1 cellular context compared by ENCODE assay signal in genomic region chr20:56392282-56393132, GRCh38.
TF ChIP-seq lines count a peak whose summit lies in the region.

Gene CSTF1 (plus strand): TSS chr20:56392645. CDS start chr20:56395553, 2,908 bp downstream.

TF ChIP-seq in HepG2, 621 proteins besides CTCF, POLR2A, EP300 and RAD21 (continued from another document and continues in another):
- TF ChIP-seq ZNF253 (CRISPR knock-in tag; IDR thresholded peaks at IDR 0.05; ENCODE audit: borderline replicate concordance), result peak; percentile 93; the same call in 1 of the 2 replicates
- TF ChIP-seq MED8 (CRISPR knock-in tag; IDR thresholded peaks at IDR 0.05; ENCODE audit: insufficient replicate concordance), result peak; percentile 84
- peak; percentile 94 for TF ChIP-seq KLF9 (CRISPR knock-in tag; IDR thresholded peaks at IDR 0.05; ENCODE audit: low read depth)
- peak; percentile 98 for TF ChIP-seq ZNF691 (CRISPR knock-in tag; IDR thresholded peaks at IDR 0.05; ENCODE audit: borderline replicate concordance, low read depth)
- TF ChIP-seq ZNF800 (CRISPR knock-in tag; IDR thresholded peaks at IDR 0.05), result peak; percentile 99
- TF ChIP-seq THYN1 (CRISPR knock-in tag; IDR thresholded peaks at IDR 0.05; ENCODE audit: borderline replicate concordance, low read depth), result no peak; the same call in 1 of the 2 replicates
- TF ChIP-seq CSRNP2 (CRISPR knock-in tag; conservative IDR thresholded peaks at IDR 0.05; ENCODE audit: low read depth), result no peak
- 0 out of 2 replicates have a peak, but pooled peaks have one; percentile 34 for TF ChIP-seq CERS6 (CRISPR knock-in tag; IDR thresholded peaks at IDR 0.05)
- TF ChIP-seq ZNF468 (CRISPR knock-in tag; IDR thresholded peaks at IDR 0.05), result peak; percentile 92; the same call in 1 of the 2 replicates
- TF ChIP-seq BCL3 (CRISPR knock-in tag; IDR thresholded peaks at IDR 0.05), result peak; percentile 88; the same call in 1 of the 2 replicates
- TF ChIP-seq ZNF703 (CRISPR knock-in tag; IDR thresholded peaks at IDR 0.05; ENCODE audit: borderline replicate concordance), result peak; percentile 87
- no peak for TF ChIP-seq SMARCE1 (IDR thresholded peaks at IDR 0.05; ENCODE audit: borderline replicate concordance)
- peak; percentile 86 for TF ChIP-seq SAFB2 (CRISPR knock-in tag; IDR thresholded peaks at IDR 0.05; ENCODE audit: borderline replicate concordance, low read depth)
- TF ChIP-seq SAP130 (CRISPR knock-in tag; IDR thresholded peaks at IDR 0.05; ENCODE audit: low read depth), result peak; percentile 99
- TF ChIP-seq ZNF12 (CRISPR knock-in tag; IDR thresholded peaks at IDR 0.05), result no peak; the same call in 1 of the 2 replicates
- peak; percentile 98 for TF ChIP-seq ZFP91 (CRISPR knock-in tag; IDR thresholded peaks at IDR 0.05; ENCODE audit: borderline replicate concordance)
- peak; percentile 93; the same call in 1 of the 2 replicates for TF ChIP-seq ZNF784 (CRISPR knock-in tag; IDR thresholded peaks at IDR 0.05; ENCODE audit: borderline replicate concordance)
- peak; percentile 59; the same call in 1 of the 2 replicates for TF ChIP-seq ZNF24 (IDR thresholded peaks at IDR 0.05)
- TF ChIP-seq HDAC2 (CRISPR knock-in tag; IDR thresholded peaks at IDR 0.05), result peak; percentile 99
- peak; percentile 76; the same call in 1 of the 2 replicates for TF ChIP-seq ZFP41 (CRISPR knock-in tag; IDR thresholded peaks at IDR 0.05; ENCODE audit: borderline replicate concordance)
- peak; percentile 97 for TF ChIP-seq ZNF878 (CRISPR knock-in tag; IDR thresholded peaks at IDR 0.05)
- TF ChIP-seq ZNF564 (CRISPR knock-in tag; IDR thresholded peaks at IDR 0.05), result peak; percentile 94
- TF ChIP-seq KAT2B (IDR thresholded peaks at IDR 0.05; ENCODE audit: borderline replicate concordance, low read depth, low read length), result peak; percentile 73; the same call in 1 of the 2 replicates
- TF ChIP-seq GPN1 (CRISPR knock-in tag; IDR thresholded peaks at IDR 0.05; ENCODE audit: borderline replicate concordance), result peak; percentile 72; the same call in 1 of the 2 replicates
- peak; percentile 94 for TF ChIP-seq ZBTB2 (CRISPR knock-in tag; IDR thresholded peaks at IDR 0.05; ENCODE audit: low read depth)
- TF ChIP-seq ZNF501 (CRISPR knock-in tag; IDR thresholded peaks at IDR 0.05), result peak; percentile 100
- peak; percentile 99 for TF ChIP-seq ZBTB25 (CRISPR knock-in tag; IDR thresholded peaks at IDR 0.05)
- peak; percentile 71; the same call in 1 of the 2 replicates for TF ChIP-seq ZNF720 (CRISPR knock-in tag; IDR thresholded peaks at IDR 0.05)
- no peak; the same call in 1 of the 2 replicates for TF ChIP-seq TRAFD1 (CRISPR knock-in tag; IDR thresholded peaks at IDR 0.05; ENCODE audit: borderline replicate concordance)
- TF ChIP-seq CCAR2 (optimal IDR thresholded peaks at IDR 0.05; ENCODE audit: low read depth, low read length), result peak; percentile 88
- peak; percentile 82; the same call in 1 of the 2 replicates for TF ChIP-seq ZNF546 (CRISPR knock-in tag; conservative IDR thresholded peaks at IDR 0.05)
- TF ChIP-seq ZNF749 (CRISPR knock-in tag; IDR thresholded peaks at IDR 0.05; ENCODE audit: borderline replicate concordance), result peak; percentile 98
- TF ChIP-seq SYNCRIP (IDR thresholded peaks at IDR 0.05; ENCODE audit: insufficient read depth, low read depth, low read length), result no peak
